ENCODE assay signal across 17 cellular contexts in the genomic region with DNA sequence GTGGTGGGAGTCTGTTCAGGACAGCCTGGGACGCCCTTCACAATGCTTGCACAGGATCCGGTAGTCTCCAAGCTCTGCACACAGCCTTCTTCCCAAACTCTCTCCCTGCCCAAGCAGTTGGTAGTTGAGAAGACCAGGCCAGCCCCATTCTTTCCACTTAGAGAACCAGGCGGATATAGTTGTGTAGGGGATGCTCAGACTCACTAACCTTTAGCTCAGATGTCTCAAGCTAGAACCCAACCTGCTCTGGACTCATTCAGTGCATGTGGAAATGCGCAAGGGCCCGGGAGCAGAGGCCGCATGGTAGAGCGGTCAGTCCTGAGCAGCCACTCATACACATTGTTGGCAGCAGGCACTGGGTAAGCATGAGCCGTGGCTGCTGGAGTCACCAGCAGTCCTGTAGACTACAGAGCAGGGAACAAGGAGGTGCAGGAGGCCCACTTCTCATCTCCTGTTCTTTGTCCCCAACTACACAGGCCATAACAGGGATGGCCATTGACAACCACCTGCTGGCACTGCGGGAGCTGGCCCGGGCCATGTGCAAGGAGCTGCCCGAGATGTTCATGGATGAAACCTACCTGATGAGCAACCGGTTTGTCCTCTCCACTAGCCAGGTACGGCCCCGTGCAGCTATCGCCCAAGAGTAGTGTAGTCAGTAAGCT. TPM values are rescaled to one million over a fixed set of nuclear protein-coding genes. Genes with fewer than 3 reads are reported as not detected.
A peak's percentile ranks its signal among the peaks of the same experiment; 100 is the strongest.
DNase-seq lines count a peak whose midpoint lies in the region; ATAC-seq and TF ChIP-seq lines count a peak whose summit lies in the region.
"Had no signal": no experiment of that assay in that cellular context is flagged by ENCODE, and none has a peak within 500 bp of the region (broad histone marks: within the 10 kb centered on the region; RNA-seq: fewer than 3 reads in every experiment).

No MANE protein-coding gene starts in this region.

- no peak overlapping the region for H3K4me3 Mint-ChIP-seq in stimulated activated naive CD8-positive, alpha-beta T cell treated with anti-CD3 and anti-CD28 coated beads, Interleukin-15, amount 100 ng/mL, for 72 hours
- no peak overlapping the region for H3K4me3 Mint-ChIP-seq in osteocyte (ENCODE audit: unreplicated experiment)
- no peak overlapping the region for H3K4me3 Mint-ChIP-seq in stimulated activated naive B cell treated with anti-CD40 and anti-IgM and Interleukin-4, amounts not matched to agents 10 μg/mL and 1 μg/mL and 100 μg/mL, for 72 hours
- H3K4me3 Mint-ChIP-seq: CD4-positive, alpha-beta memory T cell; H9 had no signal

- POLR2A ChIA-PET in A673 (lab: Charles Lee; ENCODE audit: low non-redundant PET): no interaction called here

- H3K27ac Mint-ChIP-seq in stimulated activated naive CD8-positive, alpha-beta T cell treated with anti-CD3 and anti-CD28 coated beads, Interleukin-15, amount 100 ng/mL, for 72 hours: no peak overlapping the region
- H3K27ac Mint-ChIP-seq in osteocyte (ENCODE audit: unreplicated experiment): no peak overlapping the region
- no peak overlapping the region for H3K27ac Mint-ChIP-seq in stimulated activated naive B cell treated with anti-CD40 and anti-IgM and Interleukin-4, amounts not matched to agents 10 μg/mL and 1 μg/mL and 100 μg/mL, for 72 hours
- H3K27ac Mint-ChIP-seq: CD14-positive monocyte; CD4-positive, alpha-beta memory T cell; H9 had no signal

- no peaks in the 10 kb centered on the region for H3K4me1 Mint-ChIP-seq in stimulated activated naive CD8-positive, alpha-beta T cell treated with anti-CD3 and anti-CD28 coated beads, Interleukin-15, amount 100 ng/mL, for 72 hours
- H3K4me1 Mint-ChIP-seq in osteocyte (ENCODE audit: unreplicated experiment): no peaks in the 10 kb centered on the region
- no peaks in the 10 kb centered on the region for H3K4me1 Mint-ChIP-seq in stimulated activated naive B cell treated with anti-CD40 and anti-IgM and Interleukin-4, amounts not matched to agents 10 μg/mL and 1 μg/mL and 100 μg/mL, for 72 hours
- H3K4me1 Mint-ChIP-seq: CD14-positive monocyte; CD4-positive, alpha-beta memory T cell had no signal

- H3K36me3 ChIP-seq in A673 (ENCODE audit: insufficient read depth, low read length, poor library complexity, severe bottlenecking): no peaks in the 10 kb centered on the region
- H3K36me3 ChIP-seq: BLaER1 had no signal

- H3K36me3 Mint-ChIP-seq in osteocyte (ENCODE audit: unreplicated experiment): no peaks in the 10 kb centered on the region
- H3K36me3 Mint-ChIP-seq in stimulated activated naive B cell treated with anti-CD40 and anti-IgM and Interleukin-4, amounts not matched to agents 10 μg/mL and 1 μg/mL and 100 μg/mL, for 72 hours: peaks cover 5 to 7% of the 10 kb centered on the region in 2 donors
- H3K36me3 Mint-ChIP-seq: CD14-positive monocyte; CD4-positive, alpha-beta memory T cell had no signal

- no peak for DNase-seq in stimulated activated naive CD8-positive, alpha-beta T cell treated with anti-CD3 and anti-CD28 coated beads, Interleukin-15, amount 100 ng/mL, for 72 hours
- no peak for DNase-seq in stimulated activated naive CD8-positive, alpha-beta T cell treated with anti-CD3 and anti-CD28 coated beads, Interleukin-15, Interleukin-2, amounts not matched to agents 100 U/mL and 50 U/mL, for 24 hours
- DNase-seq in iPS-NIHi7 (ENCODE audit: extremely low spot score) (peak; percentile 7), osteocyte (ENCODE audit: extremely low spot score, unreplicated experiment) (peak; percentile 80), posterior vena cava (ENCODE audit: low spot score) (no peak), A673 (ENCODE audit: low spot score) (no peak)
- DNase-seq in stimulated activated naive B cell treated with anti-CD40 and anti-IgM and Interleukin-4, amounts not matched to agents 10 μg/mL and 1 μg/mL and 100 μg/mL, for 72 hours: no peak
- DNase-seq: CD4-positive, alpha-beta memory T cell; DMS79 treated with DMSO at 0.1 percent for 48 hours had no signal

- peaks cover 5% of the 10 kb centered on the region for H3K9me3 ChIP-seq in A673 (ENCODE audit: low read depth, low read length, poor library complexity, severe bottlenecking)

- peak; percentile 26 for ATAC-seq in stimulated activated naive CD8-positive, alpha-beta T cell treated with anti-CD3 and anti-CD28 coated beads, Interleukin-15, amount 100 ng/mL, for 72 hours
- no peak for ATAC-seq in stimulated activated naive CD8-positive, alpha-beta T cell treated with anti-CD3 and anti-CD28 coated beads, Interleukin-15, Interleukin-2, amounts not matched to agents 100 U/mL and 50 U/mL, for 24 hours
- ATAC-seq in stimulated activated naive B cell treated with anti-CD40 and anti-IgM and Interleukin-4, amounts not matched to agents 10 μg/mL and 1 μg/mL and 100 μg/mL, for 72 hours (replicated peaks): no peak
- ATAC-seq in GM21529 (IDR thresholded peaks at IDR 0.05; ENCODE audit: unreplicated experiment): no peak
- ATAC-seq: A549 had no signal

- BruUV-seq in A673 (replicated peaks; lab: Mats Ljungman, UMichigan): no TSS peak

- peaks cover 14% of the 10 kb centered on the region for H3K27me3 Mint-ChIP-seq in stimulated activated naive CD8-positive, alpha-beta T cell treated with anti-CD3 and anti-CD28 coated beads, Interleukin-15, amount 100 ng/mL, for 72 hours
- peaks cover 8% of the 10 kb centered on the region for H3K27me3 Mint-ChIP-seq in osteocyte (ENCODE audit: unreplicated experiment)
- H3K27me3 Mint-ChIP-seq in stimulated activated naive B cell treated with anti-CD40 and anti-IgM and Interleukin-4, amounts not matched to agents 10 μg/mL and 1 μg/mL and 100 μg/mL, for 72 hours: peaks cover 10 to 12% of the 10 kb centered on the region in 2 donors

- peaks cover 14 to 18% of the 10 kb centered on the region in 2 donors for H3K9me3 Mint-ChIP-seq in stimulated activated naive CD8-positive, alpha-beta T cell treated with anti-CD3 and anti-CD28 coated beads, Interleukin-15, amount 100 ng/mL, for 72 hours
- H3K9me3 Mint-ChIP-seq in osteocyte (ENCODE audit: unreplicated experiment): peaks cover 9% of the 10 kb centered on the region
- H3K9me3 Mint-ChIP-seq in stimulated activated naive B cell treated with anti-CD40 and anti-IgM and Interleukin-4, amounts not matched to agents 10 μg/mL and 1 μg/mL and 100 μg/mL, for 72 hours: peaks cover 11 to 14% of the 10 kb centered on the region in 2 donors

- H3K27me3 ChIP-seq in A673 (replicated peaks; ENCODE audit: insufficient read depth, low read depth, low read length, poor library complexity): no peaks in the 10 kb centered on the region
- H3K27me3 ChIP-seq: BLaER1 had no signal

- H3K4me1 ChIP-seq in A673 (ENCODE audit: insufficient read depth, low read length, poor library complexity, severe bottlenecking): no peaks in the 10 kb centered on the region
- H3K4me1 ChIP-seq: A549 had no signal

- no peak for TF ChIP-seq CTCF in osteocyte (IDR thresholded peaks at IDR 0.05)
- TF ChIP-seq CTCF in A673 (conservative IDR thresholded peaks at IDR 0.05; ENCODE audit: low read depth, low read length): no peak

- intact Hi-C loops in posterior vena cava (cut with DNase I): no loop called here
- intact Hi-C loops in A673 (cut with micrococcal nuclease; ENCODE audit: unreplicated experiment): no loop called here

- no peak overlapping the region for H3K27ac ChIP-seq in A673 (ENCODE audit: low read depth, low read length, poor library complexity, severe bottlenecking)
- H3K27ac ChIP-seq: 22Rv1, A549, BLaER1 had no signal

- H3K4me3 ChIP-seq in A673 (ENCODE audit: low read depth, low read length, poor library complexity, severe bottlenecking): no peak overlapping the region
- H3K4me3 ChIP-seq: A549, BLaER1 had no signal

- CTCF ChIA-PET in A673 (lab: Charles Lee): no interaction called here

RNA-seq across cellular contexts. Expression of gene C10orf53, which starts 17.2 kb away (rescaled TPM):
- total RNA-seq in osteocyte (not detected in 2 replicates), posterior vena cava (not detected), A673 (2021) (not detected in 2 replicates)
- total RNA-seq: CD4-positive, alpha-beta memory T cell; H1; H9; HT-29 had no signal

RNA-seq across cellular contexts. Expression of gene CHAT, which starts 48.5 kb away (rescaled TPM):
- not detected in 2 replicates for total RNA-seq in osteocyte
- total RNA-seq in posterior vena cava: not detected
- 0.24 and 0.56 TPM in 2 replicates for total RNA-seq in A673 (2021)
- total RNA-seq: CD4-positive, alpha-beta memory T cell; H1; H9; HT-29 had no signal

RNA-seq across cellular contexts. Expression of gene SLC18A3, which starts 52.2 kb away (rescaled TPM):
- 0.32 and 0.34 TPM in 2 replicates for total RNA-seq in osteocyte
- not detected for total RNA-seq in posterior vena cava
- total RNA-seq in A673 (2021): 0.28 and 0.30 TPM in 2 replicates
- total RNA-seq: CD4-positive, alpha-beta memory T cell; H1; H9; HT-29 had no signal

Comparison
In these comparisons a context has a peak if more than half of its experiments do, and no peak if none do; other contexts are left out.
1. DNase-seq: peak in iPS-NIHi7 (single experiment) and osteocyte (single experiment); none in stimulated activated naive CD8-positive, alpha-beta T cell treated with anti-CD3 and anti-CD28 coated beads, Interleukin-15, amount 100 ng/mL, for 72 hours (0 of 2), stimulated activated naive CD8-positive, alpha-beta T cell treated with anti-CD3 and anti-CD28 coated beads, Interleukin-15, Interleukin-2, amounts not matched to agents 100 U/mL and 50 U/mL, for 24 hours (single experiment), stimulated activated naive B cell treated with anti-CD40 and anti-IgM and Interleukin-4, amounts not matched to agents 10 μg/mL and 1 μg/mL and 100 μg/mL, for 72 hours (single experiment), posterior vena cava (single experiment) and A673 (single experiment).